19 cellular contexts compared by ENCODE assay signal in the genomic region with DNA sequence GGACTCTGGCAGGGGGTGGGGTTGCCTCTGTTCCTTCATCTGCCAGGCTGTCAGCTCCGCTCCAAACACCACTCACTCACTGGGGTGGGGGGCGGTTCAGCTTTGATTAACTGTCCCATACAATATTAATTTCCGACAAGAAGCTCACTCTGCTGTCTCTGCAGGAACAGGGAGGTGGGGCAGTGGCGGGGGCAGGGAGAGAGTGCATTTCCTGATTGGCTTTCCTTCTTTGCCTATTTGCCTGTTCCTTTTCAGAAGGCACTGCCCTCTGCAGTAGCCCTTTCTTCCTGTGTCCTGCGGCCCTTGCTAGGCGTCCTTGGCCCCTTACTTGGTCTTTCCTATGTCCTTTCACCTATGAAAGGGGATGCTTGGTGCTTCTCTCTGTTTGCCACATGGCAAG.
A peak's percentile ranks its signal among the peaks of the same experiment; 100 is the strongest.
DNase-seq lines count a peak whose midpoint lies in the region; ATAC-seq, FAIRE-seq and TF ChIP-seq lines count a peak whose summit lies in the region.
"Had no signal": no experiment of that assay in that cellular context is flagged by ENCODE, and none has a peak within 500 bp of the region (broad histone marks: within the 10 kb centered on the region; RNA-seq: fewer than 3 reads in every experiment).

No MANE protein-coding gene starts in this region.

- no peaks in the 10 kb centered on the region for H3K27me3 ChIP-seq in H9 (ENCODE audit: insufficient read depth, low read length)

- WGBS in H9 (ENCODE audit: extremely low coverage, insufficient read length, low lambda C conversion rate) = no CpG with 5 or more reads among the region's 6 CpGs

- H3T11ph ChIP-seq in H9 (ENCODE audit: low read length) = no peak overlapping the region

- no peak overlapping the region for H3K27ac Mint-ChIP-seq in H9
- H3K27ac Mint-ChIP-seq in endothelial cell (ENCODE audit: unreplicated experiment) = no peak overlapping the region
- H3K27ac Mint-ChIP-seq in nephron = peak overlapping the region in 2 of 3 experiments; percentile 16 to 49

- H4K20me1 ChIP-seq in H9 (ENCODE audit: control insufficient read depth, insufficient read depth, insufficient read length) = no peaks in the 10 kb centered on the region

- peaks cover 4 to 6% of the 10 kb centered on the region in 2 experiments; a peak in 2 of 5 replicates for H3K9me3 Mint-ChIP-seq in H9
- H3K9me3 Mint-ChIP-seq in endothelial cell (ENCODE audit: unreplicated experiment) = no peaks in the 10 kb centered on the region
- H3K9me3 Mint-ChIP-seq in nephron = no peaks in the 10 kb centered on the region

- H3K4me3 Mint-ChIP-seq in H9 = no peak overlapping the region
- H3K4me3 Mint-ChIP-seq in endothelial cell (ENCODE audit: unreplicated experiment) = no peak overlapping the region
- no peak overlapping the region for H3K4me3 Mint-ChIP-seq in nephron
- H3K4me3 Mint-ChIP-seq: CD14-positive monocyte had no signal

- H3K4me2 ChIP-seq in H9 (ENCODE audit: insufficient read depth, insufficient read length, low read length) = no peak overlapping the region

- no peak overlapping the region for H2AK5ac ChIP-seq in H9 (ENCODE audit: insufficient read length, low read length)

- ATAC-seq in HG03135 (IDR thresholded peaks at IDR 0.05; ENCODE audit: unreplicated experiment) = no peak

- H3K36me3 Mint-ChIP-seq in H9 (ENCODE audit: insufficient read depth in 1 of 3, low read depth in 3 of 3) = no peaks in the 10 kb centered on the region
- no peaks in the 10 kb centered on the region for H3K36me3 Mint-ChIP-seq in endothelial cell (ENCODE audit: low read depth, unreplicated experiment)
- H3K36me3 Mint-ChIP-seq in nephron (ENCODE audit: low read depth) = no peaks in the 10 kb centered on the region
- H3K36me3 Mint-ChIP-seq: CD14-positive monocyte had no signal

- H3K27ac ChIP-seq in H9 (ENCODE audit: insufficient read length, low read depth, low read length) = no peak overlapping the region
- H3K27ac ChIP-seq: SJSA1 had no signal

- no peak overlapping the region for H2BK12ac ChIP-seq in H9 (ENCODE audit: insufficient read length, low read depth, low read length)

- no peaks in the 10 kb centered on the region for H3K9me3 ChIP-seq in H9 (ENCODE audit: control insufficient read depth, low read depth, low read length)
- H3K9me3 ChIP-seq: SJSA1 had no signal

- H3K23ac ChIP-seq in H9 (ENCODE audit: insufficient read length, low read depth, low read length) = no peak overlapping the region

- H4K8ac ChIP-seq in H9 (replicated peaks; ENCODE audit: insufficient read length, low read depth, low read length) = no peak overlapping the region

- H3K9ac ChIP-seq in H9 (ENCODE audit: extremely low read depth, insufficient read length, low read length) = no peak overlapping the region

- no peaks in the 10 kb centered on the region for H3K23me2 ChIP-seq in H9 (ENCODE audit: insufficient read length, low read depth, low read length, poor library complexity, severe bottlenecking)

- no peak overlapping the region for H2BK20ac ChIP-seq in H9 (ENCODE audit: low read depth, low read length, poor library complexity, severe bottlenecking)

- no peaks in the 10 kb centered on the region for H3K4me1 ChIP-seq in H9 (ENCODE audit: insufficient read depth, low read length)
- H3K4me1 ChIP-seq: SJSA1 had no signal

- H2BK15ac ChIP-seq in H9 (ENCODE audit: low read depth, low read length) = no peak overlapping the region

- no peak for TF ChIP-seq CTCF in H9 (conservative IDR thresholded peaks at IDR 0.05)
- TF ChIP-seq CTCF in endothelial cell (IDR thresholded peaks at IDR 0.05; ENCODE audit: unreplicated experiment) = no peak
- TF ChIP-seq CTCF in nephron (IDR thresholded peaks at IDR 0.05; ENCODE audit: unreplicated experiment in 3 of 3) = no peak
- no peak for TF ChIP-seq CTCF in GM20000 (IDR thresholded peaks at IDR 0.05; ENCODE audit: extremely low read depth, missing control alignments)
- TF ChIP-seq CTCF in D721Med (IDR thresholded peaks at IDR 0.05; ENCODE audit: insufficient read depth, missing control alignments) = no peak

- no peak overlapping the region for H2BK5ac ChIP-seq in H9 (ENCODE audit: insufficient read length, low read length)

- FAIRE-seq in D721Med (lab: Jason Lieb, UNC) = no peak
- FAIRE-seq: A204.1, G401.6 had no signal

- no peaks in the 10 kb centered on the region for H3K79me1 ChIP-seq in H9 (ENCODE audit: insufficient read depth, low read depth, low read length, poor library complexity, severe bottlenecking)

- no peak overlapping the region for H4K91ac ChIP-seq in H9 (ENCODE audit: insufficient read length, low read depth, low read length)

- H3K56ac ChIP-seq in H9 (ENCODE audit: insufficient read length, low read depth, low read length) = no peak overlapping the region

- H3K79me2 ChIP-seq in H9 (ENCODE audit: insufficient read depth, low read length) = no peaks in the 10 kb centered on the region

- peaks cover 15% of the 10 kb centered on the region for H3K27me3 Mint-ChIP-seq in H9 (ENCODE audit: low read depth)
- H3K27me3 Mint-ChIP-seq in endothelial cell (ENCODE audit: unreplicated experiment) = peaks cover 6% of the 10 kb centered on the region
- peaks cover 27% of the 10 kb centered on the region for H3K27me3 Mint-ChIP-seq in nephron (ENCODE audit: low read depth)

- no peak overlapping the region for H3K14ac ChIP-seq in H9 (ENCODE audit: insufficient read depth, low read length)

- no peak overlapping the region for H2AFZ ChIP-seq in H9 (ENCODE audit: low read length)

- DNase-seq in AG08395 (ENCODE audit: low spot score) (peak; percentile 34), H9 (peak; percentile 39), endothelial cell (ENCODE audit: low spot score) (peak; percentile 14), GM20000 (ENCODE audit: low spot score) (no peak), D721Med (ENCODE audit: insufficient read length, low spot score) (no peak), cerebellar nuclear complex (lab: John Stamatoyannopoulos, UW) (no peak)
- DNase-seq: DMS79; HCEC 1CT; Karpas-422; NCI-H1105 treated with DMSO at 0.1 percent for 48 hours; NCI-H2081; NCI-H510A treated with DMSO at 0.1 percent for 48 hours; NK-92 treated with Interleukin-12 subunit alpha and Interleukin-12 subunit beta, amount 100 ng/mL, for 24 hours had no signal

- no peak overlapping the region for H4K5ac ChIP-seq in H9 (ENCODE audit: insufficient read length, low read depth, low read length)

- H2BK120ac ChIP-seq in H9 (ENCODE audit: low read depth, low read length, poor library complexity, severe bottlenecking) = no peak overlapping the region

- no peak overlapping the region for H3K4ac ChIP-seq in H9 (ENCODE audit: low read depth, low read length)

- H3K18ac ChIP-seq in H9 (ENCODE audit: insufficient read length, low read depth, low read length) = peak overlapping the region; percentile 5

- H3K4me1 Mint-ChIP-seq in H9 (peaks cover 11 to 14% of the 10 kb centered on the region in 2 experiments), endothelial cell (ENCODE audit: unreplicated experiment) (peaks cover 21% of the 10 kb centered on the region), nephron (peaks cover 39% of the 10 kb centered on the region)
- H3K4me1 Mint-ChIP-seq: CD14-positive monocyte had no signal

Comparison
In these comparisons a context has a peak if more than half of its experiments do, and no peak if none do; other contexts are left out.
1. DNase-seq: peak in AG08395 (single experiment), H9 (single experiment) and endothelial cell (single experiment); none in GM20000 (single experiment), D721Med (single experiment) and cerebellar nuclear complex (0 of 2).
2. H3K27ac Mint-ChIP-seq: peak in nephron (2 of 3); none in H9 (0 of 3) and endothelial cell (single experiment).